Comparison of ENCODE assay signal across 11 cellular contexts in genomic region chr13:26628706-26629105, GRCh38.
DNase-seq lines count a peak whose midpoint lies in the region; ATAC-seq and TF ChIP-seq lines count a peak whose summit lies in the region.
"Had no signal": no experiment of that assay in that cellular context is flagged by ENCODE, and none has a peak within 500 bp of the region (broad histone marks: within the 10 kb centered on the region; RNA-seq: fewer than 3 reads in every experiment).

No MANE protein-coding gene starts in this region.

- no peak overlapping the region for H3K4me3 Mint-ChIP-seq in activated CD4-positive, alpha-beta T cell treated with anti-CD3 and anti-CD28 coated beads for 36 hours
- H3K4me3 Mint-ChIP-seq in naive thymus-derived CD8-positive, alpha-beta T cell: no peak overlapping the region

- no peaks in the 10 kb centered on the region for H3K36me3 Mint-ChIP-seq in activated CD4-positive, alpha-beta T cell treated with anti-CD3 and anti-CD28 coated beads for 36 hours (ENCODE audit: low read depth)
- peaks cover 4 to 12% (median 5%) of the 10 kb centered on the region in 3 donors for H3K36me3 Mint-ChIP-seq in naive thymus-derived CD8-positive, alpha-beta T cell

- peak; percentile 5 for DNase-seq in activated CD4-positive, alpha-beta T cell treated with anti-CD3 and anti-CD28 coated beads for 48 hours
- DNase-seq in activated CD4-positive, alpha-beta T cell treated with anti-CD3 and anti-CD28 coated beads for 36 hours: no peak
- DNase-seq in NCI-H524 (lab: John Stamatoyannopoulos, UW) (peak; percentile 81 to 83), erythroblast (lab: John Stamatoyannopoulos, UW) (peak; percentile 3 to 16), stromal cell of bone marrow (ENCODE audit: low read depth) (peak; percentile 29), cerebellum (ENCODE audit: low spot score) (no peak)
- DNase-seq in naive thymus-derived CD8-positive, alpha-beta T cell: no peak
- DNase-seq: activated CD8-positive, alpha-beta memory T cell treated with anti-CD3 and anti-CD28 coated beads, Interleukin-2, amount 50 U/mL, for 48 hours; effector memory CD4-positive, alpha-beta T cell; stimulated activated CD4-positive, alpha-beta T cell treated with anti-CD3 and anti-CD28 coated beads, Interleukin-2, amount 100 ng/mL, for 48 hours had no signal

- TF ChIP-seq POLR2A in erythroblast (IDR thresholded peaks at IDR 0.05; ENCODE audit: low read length): no peak

- no peak for ATAC-seq in activated CD4-positive, alpha-beta T cell treated with anti-CD3 and anti-CD28 coated beads for 36 hours
- ATAC-seq in HG03354 (IDR thresholded peaks at IDR 0.05; ENCODE audit: poor library complexity, severe bottlenecking, unreplicated experiment): no peak
- no peak for ATAC-seq in naive thymus-derived CD8-positive, alpha-beta T cell

- H3K27ac Mint-ChIP-seq in activated CD4-positive, alpha-beta T cell treated with anti-CD3 and anti-CD28 coated beads for 36 hours: no peak overlapping the region
- no peak overlapping the region for H3K27ac Mint-ChIP-seq in naive thymus-derived CD8-positive, alpha-beta T cell

- H3K4me1 Mint-ChIP-seq in activated CD4-positive, alpha-beta T cell treated with anti-CD3 and anti-CD28 coated beads for 36 hours: no peaks in the 10 kb centered on the region
- no peaks in the 10 kb centered on the region for H3K4me1 Mint-ChIP-seq in naive thymus-derived CD8-positive, alpha-beta T cell

- H3K27me3 Mint-ChIP-seq in activated CD4-positive, alpha-beta T cell treated with anti-CD3 and anti-CD28 coated beads for 36 hours: no peaks in the 10 kb centered on the region
- H3K27me3 Mint-ChIP-seq in naive thymus-derived CD8-positive, alpha-beta T cell: peaks cover 0 to 8% (median 0%) of the 10 kb centered on the region in 5 donors

- CTCF ChIA-PET in activated CD4-positive, alpha-beta T cell treated with anti-CD3 and anti-CD28 coated beads for 36 hours (lab: Charles Lee): interaction anchor here (1.0 to 2.1 kb wide), 2 partner anchors 17 to 443 kb away, joined by 3 to 6 read pairs; no protein-coding TSS in a partner anchor

- peaks cover 8% of the 10 kb centered on the region for H3K9me3 Mint-ChIP-seq in activated CD4-positive, alpha-beta T cell treated with anti-CD3 and anti-CD28 coated beads for 36 hours (ENCODE audit: low read depth)
- H3K9me3 Mint-ChIP-seq in naive thymus-derived CD8-positive, alpha-beta T cell: peaks cover 2 to 20% (median 16%) of the 10 kb centered on the region in 9 donors

- POLR2A ChIA-PET in activated CD4-positive, alpha-beta T cell treated with anti-CD3 and anti-CD28 coated beads for 36 hours (lab: Charles Lee): interaction anchor here (0.6 kb wide), 1 partner anchor 492 kb away, joined by 4 read pairs; no protein-coding TSS in a partner anchor
- POLR2A ChIA-PET in naive thymus-derived CD8-positive, alpha-beta T cell (lab: Charles Lee): no interaction called here

- intact Hi-C loops in activated CD4-positive, alpha-beta T cell treated with anti-CD3 and anti-CD28 coated beads for 36 hours (cut with DNase I, micrococcal nuclease): no loop called here

Comparison
In these comparisons a context has a peak if more than half of its experiments do, and no peak if none do; other contexts are left out.
1. DNase-seq: peak in activated CD4-positive, alpha-beta T cell treated with anti-CD3 and anti-CD28 coated beads for 48 hours (single experiment), NCI-H524 (2 of 2), erythroblast (2 of 2) and stromal cell of bone marrow (single experiment); none in activated CD4-positive, alpha-beta T cell treated with anti-CD3 and anti-CD28 coated beads for 36 hours (single experiment), cerebellum (single experiment) and naive thymus-derived CD8-positive, alpha-beta T cell (0 of 10).